ENCODE assay signal across 18 cellular contexts in genomic region chr1:91121366-91121765, GRCh38.
"Had no signal": no experiment of that assay in that cellular context is flagged by ENCODE, and none has a peak within 500 bp of the region (broad histone marks: within the 10 kb centered on the region; RNA-seq: fewer than 3 reads in every experiment).

No MANE protein-coding gene starts in this region.

- H3K9me3 ChIP-seq: upper lobe of left lung had no signal

- H3K36me3 ChIP-seq: upper lobe of left lung had no signal

- H3K27me3 Mint-ChIP-seq: activated naive CD8-positive, alpha-beta T cell treated with anti-CD3 and anti-CD28 coated beads for 36 hours; brain; central memory CD8-positive, alpha-beta T cell had no signal

- H3K27me3 ChIP-seq: upper lobe of left lung had no signal

- H3K9me3 Mint-ChIP-seq: activated naive CD8-positive, alpha-beta T cell treated with anti-CD3 and anti-CD28 coated beads for 36 hours; activated T-helper 1 cell treated with anti-CD3 and anti-CD28 coated beads, Interleukin-12 subunit alpha, Interleukin-12 subunit beta, Interleukin-2, Interleukin-4 antibody, amounts not matched to agents 30 ng/mL and 10 ng/mL and 1 ng/mL, durations not matched to agents 14 hours and 24 hours and 36 hours; central memory CD8-positive, alpha-beta T cell; naive thymus-derived CD4-positive, alpha-beta T cell had no signal

- H3K36me3 Mint-ChIP-seq: activated naive CD8-positive, alpha-beta T cell treated with anti-CD3 and anti-CD28 coated beads for 36 hours; brain; naive thymus-derived CD4-positive, alpha-beta T cell had no signal

- H3K4me3 ChIP-seq: coronary artery, lung, skin epidermis, upper lobe of left lung had no signal

- H3K27ac ChIP-seq: coronary artery had no signal

- H3K4me3 Mint-ChIP-seq: activated naive CD8-positive, alpha-beta T cell treated with anti-CD3 and anti-CD28 coated beads for 36 hours; activated T-helper 1 cell treated with anti-CD3 and anti-CD28 coated beads, Interleukin-12 subunit alpha, Interleukin-12 subunit beta, Interleukin-2, Interleukin-4 antibody, amounts not matched to agents 30 ng/mL and 10 ng/mL and 1 ng/mL, durations not matched to agents 14 hours and 24 hours and 36 hours; brain; central memory CD8-positive, alpha-beta T cell; naive thymus-derived CD4-positive, alpha-beta T cell had no signal

- DNase-seq: activated CD4-positive, CD25-positive, alpha-beta regulatory T cell treated with anti-CD3 and anti-CD28 coated beads, Interleukin-2, amount 50 U/mL, for 72 hours; activated naive CD8-positive, alpha-beta T cell treated with anti-CD3 and anti-CD28 coated beads for 36 hours; hypothalamus; kidney glomerular epithelial cell; naive thymus-derived CD4-positive, alpha-beta T cell; nucleus accumbens; stimulated activated CD4-positive, alpha-beta T cell treated with anti-CD3 and anti-CD28 coated beads, Interleukin-4, amount 100 ng/mL, for 24 hours; stimulated activated naive CD4-positive, alpha-beta T cell; substantia nigra; T1000; upper lobe of left lung had no signal

- ATAC-seq: esophagus mucosa; naive thymus-derived CD4-positive, alpha-beta T cell had no signal

- H3K27ac Mint-ChIP-seq: activated naive CD8-positive, alpha-beta T cell treated with anti-CD3 and anti-CD28 coated beads for 36 hours; activated T-helper 1 cell treated with anti-CD3 and anti-CD28 coated beads, Interleukin-12 subunit alpha, Interleukin-12 subunit beta, Interleukin-2, Interleukin-4 antibody, amounts not matched to agents 30 ng/mL and 10 ng/mL and 1 ng/mL, durations not matched to agents 14 hours and 24 hours and 36 hours; naive thymus-derived CD4-positive, alpha-beta T cell had no signal
